25 cellular contexts compared by ENCODE assay signal in genomic region chr2:151040036-151040435, GRCh38.
DNase-seq lines count a peak whose midpoint lies in the region; ATAC-seq and TF ChIP-seq lines count a peak whose summit lies in the region.
"Had no signal": no experiment of that assay in that cellular context is flagged by ENCODE, and none has a peak within 500 bp of the region (broad histone marks: within the 10 kb centered on the region; RNA-seq: fewer than 3 reads in every experiment).

No MANE protein-coding gene starts in this region.

- H4K20me1 ChIP-seq in fibroblast of lung (ENCODE audit: control insufficient read depth, extremely low read depth, insufficient read depth, low read length): no peaks in the 10 kb centered on the region
- H4K20me1 ChIP-seq: BLaER1 had no signal

- intact Hi-C loops in cardiac septum (cut with DNase I): no loop called here

- no peak overlapping the region for H3K4me2 ChIP-seq in fibroblast of lung (ENCODE audit: extremely low read depth, insufficient read depth, low read length)
- H3K4me2 ChIP-seq: A549, BLaER1 had no signal

- no peaks in the 10 kb centered on the region for H3K9me3 Mint-ChIP-seq in stimulated activated naive CD8-positive, alpha-beta T cell treated with anti-CD3 and anti-CD28 coated beads, Interleukin-15, amount 100 ng/mL, for 72 hours
- H3K9me3 Mint-ChIP-seq: activated B cell treated with CpG ODN at 0.5 μM for 24 hours; activated naive CD4-positive, alpha-beta T cell treated with anti-CD3 and anti-CD28 coated beads, Interleukin-2, amount 50 U/mL, for 24 hours; natural killer cell; stimulated activated memory B cell treated with anti-CD40 and anti-IgM and Interleukin-4, amounts not matched to agents 10 μg/mL and 1 μg/mL and 100 μg/mL, for 72 hours had no signal

- TF ChIP-seq POLR2A in NB4 (IDR thresholded peaks at IDR 0.05; ENCODE audit: extremely low read depth, insufficient read length): no peak

- H3K4me3 Mint-ChIP-seq in stimulated activated naive CD8-positive, alpha-beta T cell treated with anti-CD3 and anti-CD28 coated beads, Interleukin-15, amount 100 ng/mL, for 72 hours: no peak overlapping the region
- H3K4me3 Mint-ChIP-seq: activated B cell treated with CpG ODN at 0.5 μM for 24 hours; activated naive CD4-positive, alpha-beta T cell treated with anti-CD3 and anti-CD28 coated beads, Interleukin-2, amount 50 U/mL, for 24 hours; natural killer cell; stimulated activated memory B cell treated with anti-CD40 and anti-IgM and Interleukin-4, amounts not matched to agents 10 μg/mL and 1 μg/mL and 100 μg/mL, for 72 hours had no signal

- H3K4me1 Mint-ChIP-seq in stimulated activated naive CD8-positive, alpha-beta T cell treated with anti-CD3 and anti-CD28 coated beads, Interleukin-15, amount 100 ng/mL, for 72 hours: no peaks in the 10 kb centered on the region
- H3K4me1 Mint-ChIP-seq: activated B cell treated with CpG ODN at 0.5 μM for 24 hours; activated naive CD4-positive, alpha-beta T cell treated with anti-CD3 and anti-CD28 coated beads, Interleukin-2, amount 50 U/mL, for 24 hours; natural killer cell; stimulated activated memory B cell treated with anti-CD40 and anti-IgM and Interleukin-4, amounts not matched to agents 10 μg/mL and 1 μg/mL and 100 μg/mL, for 72 hours had no signal

- no peaks in the 10 kb centered on the region for H3K27me3 ChIP-seq in adipocyte (replicated peaks; ENCODE audit: control insufficient read depth, insufficient read depth, low read length)
- no peaks in the 10 kb centered on the region for H3K27me3 ChIP-seq in fibroblast of lung (ENCODE audit: control insufficient read depth, insufficient read depth, low read length)
- H3K27me3 ChIP-seq: BLaER1, spleen, vagina had no signal

- no peaks in the 10 kb centered on the region for H3K79me2 ChIP-seq in fibroblast of lung (ENCODE audit: control insufficient read depth, insufficient read depth, low read length)

- H3K9ac ChIP-seq in adipocyte (ENCODE audit: low read length) (no peak overlapping the region), fibroblast of lung (ENCODE audit: insufficient read depth, low read length) (no peak overlapping the region)
- H3K9ac ChIP-seq: BLaER1 had no signal

- no peak overlapping the region for H2AFZ ChIP-seq in fibroblast of lung (ENCODE audit: low read length)

- H3K27me3 Mint-ChIP-seq in stimulated activated naive CD8-positive, alpha-beta T cell treated with anti-CD3 and anti-CD28 coated beads, Interleukin-15, amount 100 ng/mL, for 72 hours: peaks cover 1% of the 10 kb centered on the region
- H3K27me3 Mint-ChIP-seq: stimulated activated memory B cell treated with anti-CD40 and anti-IgM and Interleukin-4, amounts not matched to agents 10 μg/mL and 1 μg/mL and 100 μg/mL, for 72 hours had no signal

- no peak overlapping the region for H3K27ac ChIP-seq in fibroblast of lung (ENCODE audit: insufficient read depth, low read length)
- H3K27ac ChIP-seq: A549, BLaER1, HL-60, spleen, thoracic aorta, vagina had no signal

- no peak overlapping the region for H3K4me3 ChIP-seq in NB4 (ENCODE audit: low read depth, low read length)
- H3K4me3 ChIP-seq in adipocyte (ENCODE audit: low read length): no peak overlapping the region
- H3K4me3 ChIP-seq in fibroblast of lung (replicated peaks in 1 of 4; ENCODE audit: control extremely low read depth in 1 of 4, insufficient read depth in 1 of 4, low read depth in 3 of 4, low read length in 4 of 4): no peak overlapping the region
- H3K4me3 ChIP-seq: A549, BLaER1, spleen, thoracic aorta, vagina had no signal

- DNase-seq in AG09319 (ENCODE audit: extremely low read depth, low read depth) (peak; percentile 37), NB4 (ENCODE audit: low read depth) (peak; percentile 37), adipocyte (ENCODE audit: low read depth) (peak; percentile 15), fibroblast of lung (ENCODE audit: low read depth in 2 of 2) (peak; percentile 63 to 72), cardiac septum (ENCODE audit: low spot score) (no peak)
- DNase-seq in stimulated activated naive CD8-positive, alpha-beta T cell treated with anti-CD3 and anti-CD28 coated beads, Interleukin-15, amount 100 ng/mL, for 72 hours: no peak
- DNase-seq: activated B cell treated with CpG ODN at 0.5 μM for 24 hours; activated CD8-positive, alpha-beta memory T cell treated with anti-CD3 and anti-CD28 coated beads, Interleukin-2, amount 50 U/mL, for 4 hours; aorta; COR-L47; natural killer cell; NCI-H2107; NCI-H526 treated with DMSO at 0.1 percent for 48 hours; spleen; stimulated activated CD4-positive, alpha-beta T cell treated with anti-CD3 and anti-CD28 coated beads, Interleukin-4, amount 100 ng/mL, for 1 hour; T-helper 9 cell had no signal

- TF ChIP-seq CTCF in AG09319 (IDR thresholded peaks at IDR 0.05; ENCODE audit: low read depth, low read length) (no peak), NB4 (IDR thresholded peaks at IDR 0.05; ENCODE audit: low read depth, low read length) (no peak), fibroblast of lung (conservative IDR thresholded peaks at IDR 0.05 in 1 of 2, IDR thresholded peaks at IDR 0.05 in 1 of 2; ENCODE audit: low read depth in 1 of 2, low read length in 2 of 2) (no peak)

- ATAC-seq in stimulated activated naive CD8-positive, alpha-beta T cell treated with anti-CD3 and anti-CD28 coated beads, Interleukin-15, amount 100 ng/mL, for 72 hours: no peak
- ATAC-seq in GM21723 (IDR thresholded peaks at IDR 0.05; ENCODE audit: unreplicated experiment) (no peak), GM18907 (IDR thresholded peaks at IDR 0.05; ENCODE audit: unreplicated experiment) (no peak)
- ATAC-seq: A549, natural killer cell had no signal

- H3K9me3 ChIP-seq in adipocyte (ENCODE audit: control insufficient read depth, low read length): no peaks in the 10 kb centered on the region
- H3K9me3 ChIP-seq in fibroblast of lung (ENCODE audit: control insufficient read depth, insufficient read depth, low read depth, low read length): no peaks in the 10 kb centered on the region
- H3K9me3 ChIP-seq: A549, BLaER1, thoracic aorta, vagina had no signal

- H3K4me1 ChIP-seq in adipocyte (ENCODE audit: control insufficient read depth, insufficient read depth, low read length) (no peaks in the 10 kb centered on the region), fibroblast of lung (ENCODE audit: control insufficient read depth, extremely low read depth, insufficient read depth, low read length) (no peaks in the 10 kb centered on the region)
- H3K4me1 ChIP-seq: A549, BLaER1, spleen, vagina had no signal

- H3K36me3 ChIP-seq in adipocyte (ENCODE audit: control insufficient read depth, insufficient read depth, low read length, severe bottlenecking) (no peaks in the 10 kb centered on the region), fibroblast of lung (ENCODE audit: control insufficient read depth, insufficient read depth, low read length) (no peaks in the 10 kb centered on the region)
- H3K36me3 ChIP-seq: BLaER1, spleen, thoracic aorta, vagina had no signal

- no peak overlapping the region for H3K27ac Mint-ChIP-seq in stimulated activated naive CD8-positive, alpha-beta T cell treated with anti-CD3 and anti-CD28 coated beads, Interleukin-15, amount 100 ng/mL, for 72 hours
- H3K27ac Mint-ChIP-seq: activated B cell treated with CpG ODN at 0.5 μM for 24 hours; activated naive CD4-positive, alpha-beta T cell treated with anti-CD3 and anti-CD28 coated beads, Interleukin-2, amount 50 U/mL, for 24 hours; natural killer cell; stimulated activated memory B cell treated with anti-CD40 and anti-IgM and Interleukin-4, amounts not matched to agents 10 μg/mL and 1 μg/mL and 100 μg/mL, for 72 hours had no signal

Comparison
In these comparisons a context has a peak if more than half of its experiments do, and no peak if none do; other contexts are left out.
1. DNase-seq: peak in AG09319 (single experiment), NB4 (single experiment), adipocyte (single experiment) and fibroblast of lung (2 of 2); none in stimulated activated naive CD8-positive, alpha-beta T cell treated with anti-CD3 and anti-CD28 coated beads, Interleukin-15, amount 100 ng/mL, for 72 hours (0 of 2) and cardiac septum (single experiment).